8 cellular contexts compared by ENCODE assay signal in genomic region chr16:70298988-70299938, GRCh38. TPM values are rescaled to one million over a fixed set of nuclear protein-coding genes. Genes with fewer than 3 reads are reported as not detected.
DNase-seq lines count a peak whose midpoint lies in the region; ATAC-seq, FAIRE-seq and TF ChIP-seq lines count a peak whose summit lies in the region.

DDX19B (plus strand) TSS chr16:70299186; CDS start chr16:70299298, 112 bp downstream.

- no peaks in the 10 kb centered on the region for H3K27me3 ChIP-seq in small intestine (ENCODE audit: control insufficient read depth in 2 of 2, insufficient read depth in 2 of 2, low read length in 2 of 2)

- H3K27ac ChIP-seq in caudate nucleus (ENCODE audit: low read depth, low read length) = peak within 1 kb of the TSS; percentile 93
- peak within 1 kb of the TSS; percentile 85 to 92 for H3K27ac ChIP-seq in small intestine (ENCODE audit: low read depth in 1 of 2, low read length in 1 of 2)

- DNase-seq in GM13976 (ENCODE audit: low spot score) = peak; percentile 84
- peak; percentile 66 for DNase-seq in NCI-H2107 treated with DMSO at 0.1 percent for 48 hours (lab: John Stamatoyannopoulos, UW; ENCODE audit: unreplicated experiment)
- DNase-seq in caudate nucleus (lab: John Stamatoyannopoulos, UW) = peak in 59 of 61 donors; percentile 12 to 86 (median 63)
- peak; percentile 75 to 78 (median 75) for DNase-seq in immature natural killer cell
- peak; percentile 82 for DNase-seq in small intestine
- DNase-seq in COLO829 (ENCODE audit: low spot score) = no peak

- in situ Hi-C loops in GM13976 (cut with MboI; ENCODE audit: low sequenced_read_pairs, unreplicated experiment) = no loop called here

- H3K9me3 ChIP-seq in small intestine (ENCODE audit: control insufficient read depth, low read depth) = no peaks in the 10 kb centered on the region

- no peaks in the 10 kb centered on the region for H3K9me3 Mint-ChIP-seq in immature natural killer cell

- H3K27me3 Mint-ChIP-seq in immature natural killer cell (ENCODE audit: low read depth in 3 of 3) = peaks cover 2 to 6% (median 6%) of the 10 kb centered on the region in 3 donors

- TF ChIP-seq CTCF in GM13976 (IDR thresholded peaks at IDR 0.05; ENCODE audit: borderline replicate concordance, control extremely low read depth, extremely low read depth, insufficient read depth, missing control alignments) (no peak), WI38 (IDR thresholded peaks at IDR 0.05; ENCODE audit: low read depth, low read length) (no peak)

- H3K4me3 Mint-ChIP-seq in immature natural killer cell = peak within 1 kb of the TSS; percentile 86 to 95 (median 89)

- H3K4me1 ChIP-seq in small intestine (ENCODE audit: control insufficient read depth in 2 of 2, insufficient read depth in 1 of 2, low read depth in 1 of 2, low read length in 1 of 2) = peaks cover 0 to 2% of the 10 kb centered on the region in 2 donors

- H3K4me3 ChIP-seq in WI38 (ENCODE audit: low read depth, low read length) = peak within 1 kb of the TSS; percentile 65
- peak within 1 kb of the TSS; percentile 67 to 76 for H3K4me3 ChIP-seq in small intestine (ENCODE audit: low read depth in 1 of 2, low read length in 2 of 2)

- H3K36me3 Mint-ChIP-seq in immature natural killer cell = peaks cover 9 to 11% (median 9%) of the 10 kb centered on the region in 3 donors

- 1% methylated on average over 37 of the region's 37 CpGs for WGBS in small intestine, 3 donors

- peaks cover 39 to 48% of the 10 kb centered on the region in 2 donors for H3K4me1 Mint-ChIP-seq in immature natural killer cell

- peak; percentile 87 for ATAC-seq in HG02943 (IDR thresholded peaks at IDR 0.05; ENCODE audit: low read depth, unreplicated experiment)

- no peak for FAIRE-seq in small intestine (lab: Jason Lieb, UNC)

- H3K36me3 ChIP-seq in small intestine (ENCODE audit: control insufficient read depth in 2 of 2, insufficient read depth in 2 of 2, low read length in 2 of 2) = peaks cover 0 to 2% of the 10 kb centered on the region in 2 donors

- peak within 1 kb of the TSS; percentile 91 to 98 (median 96) for H3K27ac Mint-ChIP-seq in immature natural killer cell

RNA-seq across cellular contexts. Expression of gene DDX19B, which starts in this region (rescaled TPM):
- polyA plus RNA-seq in immature natural killer cell (10 to 100 TPM; 53.1 to 85.3 (median 68.7) TPM), small intestine (10 to 100 TPM; 21.3 to 28.9 (median 27.5) TPM)
